16 cellular contexts compared by ENCODE assay signal in the genomic region with DNA sequence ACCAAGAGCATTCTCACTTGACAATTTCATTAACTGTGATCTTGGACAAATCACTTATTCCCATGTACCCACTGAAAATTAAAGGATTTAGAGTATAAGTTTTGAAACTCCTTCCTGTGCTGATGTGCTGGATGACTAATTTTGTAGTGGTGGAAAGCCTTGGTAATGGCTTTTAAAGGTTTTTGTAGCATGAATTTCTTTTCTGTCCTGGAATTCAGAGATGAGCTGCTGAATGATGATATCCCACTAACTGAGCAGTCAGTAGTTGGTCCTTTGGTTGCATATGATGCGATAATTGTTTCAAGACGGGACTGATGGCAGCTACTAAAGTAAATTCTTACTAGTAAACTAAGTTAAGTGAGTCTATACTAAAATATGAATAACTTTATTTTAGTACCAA. TPM values are rescaled to one million over a fixed set of nuclear protein-coding genes. Genes with fewer than 3 reads are reported as not detected.
DNase-seq lines count a peak whose midpoint lies in the region; ATAC-seq lines count a peak whose summit lies in the region.
"Had no signal": no experiment of that assay in that cellular context is flagged by ENCODE, and none has a peak within 500 bp of the region (broad histone marks: within the 10 kb centered on the region; RNA-seq: fewer than 3 reads in every experiment).

No MANE protein-coding gene starts in this region.

- peaks cover 96 to 100% (median 98%) of the 10 kb centered on the region in 11 experiments for H4K20me1 ChIP-seq in BLaER1 treated with 17β-estradiol and CSF1 and Interleukin-3, amounts not matched to agents 10 nM and 100 nM

- H3K9me3 Mint-ChIP-seq in activated T-helper 17 cell treated with anti-CD3 and anti-CD28 coated beads, Interleukin-2, amount 50 U/mL, for 72 hours, result no peaks in the 10 kb centered on the region
- no peaks in the 10 kb centered on the region for H3K9me3 Mint-ChIP-seq in naive thymus-derived CD8-positive, alpha-beta T cell
- H3K9me3 Mint-ChIP-seq: activated naive CD4-positive, alpha-beta T cell treated with anti-CD3 and anti-CD28 coated beads, Interleukin-2, amount 10 ng/mL, durations not matched to agents 7 days and 5 days; IgD-negative memory B cell had no signal

- no peak overlapping the region for H3K27ac ChIP-seq in BLaER1 treated with 17β-estradiol and CSF1 and Interleukin-3, amounts not matched to agents 10 nM and 100 nM
- H3K27ac ChIP-seq: lower lobe of right lung had no signal

- no peaks in the 10 kb centered on the region for H3K27me3 Mint-ChIP-seq in activated T-helper 17 cell treated with anti-CD3 and anti-CD28 coated beads, Interleukin-2, amount 50 U/mL, for 72 hours
- no peaks in the 10 kb centered on the region for H3K27me3 Mint-ChIP-seq in naive thymus-derived CD8-positive, alpha-beta T cell
- H3K27me3 Mint-ChIP-seq: activated naive CD4-positive, alpha-beta T cell treated with anti-CD3 and anti-CD28 coated beads, Interleukin-2, amount 10 ng/mL, durations not matched to agents 7 days and 5 days had no signal

- peaks cover 100% of the 10 kb centered on the region for H3K36me3 Mint-ChIP-seq in activated T-helper 17 cell treated with anti-CD3 and anti-CD28 coated beads, Interleukin-2, amount 50 U/mL, for 72 hours (ENCODE audit: low read depth)
- H3K36me3 Mint-ChIP-seq in naive thymus-derived CD8-positive, alpha-beta T cell, result peaks cover 6 to 95% (median 33%) of the 10 kb centered on the region in 3 donors

- DNase-seq in ELR (ENCODE audit: low read depth), result peak; percentile 52
- DNase-seq in naive thymus-derived CD8-positive, alpha-beta T cell, result no peak
- no peak for DNase-seq in GM19238 (ENCODE audit: insufficient read length, low spot score)
- DNase-seq in NCI-H2107 treated with DMSO at 0.1 percent for 48 hours (lab: John Stamatoyannopoulos, UW; ENCODE audit: unreplicated experiment), result no peak
- DNase-seq: activated CD4-positive, alpha-beta T cell treated with anti-CD3 and anti-CD28 coated beads for 48 hours; activated naive CD4-positive, alpha-beta T cell treated with anti-CD3 and anti-CD28 coated beads, Interleukin-2, amount 10 ng/mL, durations not matched to agents 7 days and 5 days; lower lobe of right lung; NCI-H1105 treated with DMSO at 0.1 percent for 48 hours; NCI-H345; SW 1271 had no signal

- POLR2A ChIA-PET in naive thymus-derived CD8-positive, alpha-beta T cell (lab: Charles Lee), result interaction anchor here (0.6 kb wide), 1 partner anchor 8 kb away, joined by 8 read pairs; no protein-coding TSS in a partner anchor

- ATAC-seq in activated T-helper 17 cell treated with anti-CD3 and anti-CD28 coated beads, Interleukin-2, amount 50 U/mL, for 72 hours (replicated peaks), result no peak
- no peak for ATAC-seq in naive thymus-derived CD8-positive, alpha-beta T cell
- ATAC-seq in GM19463 (IDR thresholded peaks at IDR 0.05; ENCODE audit: unreplicated experiment), result no peak
- no peak for ATAC-seq in GM18517 (IDR thresholded peaks at IDR 0.05; ENCODE audit: unreplicated experiment)
- ATAC-seq: esophagus mucosa, lower lobe of right lung had no signal

- H3K9me3 ChIP-seq in BLaER1 treated with 17β-estradiol and CSF1 and Interleukin-3, amounts not matched to agents 10 nM and 100 nM (replicated peaks in 1 of 11), result no peaks in the 10 kb centered on the region
- H3K9me3 ChIP-seq: lower lobe of right lung had no signal

- H3K4me2 ChIP-seq in BLaER1 treated with 17β-estradiol and CSF1 and Interleukin-3, amounts not matched to agents 10 nM and 100 nM, result peak overlapping the region in 6 of 11 experiments; percentile 1 to 95 (median 24); a peak in 4 of 22 replicates

- peak overlapping the region; percentile 100 for H3K27ac Mint-ChIP-seq in activated T-helper 17 cell treated with anti-CD3 and anti-CD28 coated beads, Interleukin-2, amount 50 U/mL, for 72 hours
- H3K27ac Mint-ChIP-seq in naive thymus-derived CD8-positive, alpha-beta T cell, result peak overlapping the region in 8 of 10 donors; percentile 3 to 84 (median 64)

- H3K4me3 ChIP-seq in BLaER1 treated with 17β-estradiol and CSF1 and Interleukin-3, amounts not matched to agents 10 nM and 100 nM, result no peak overlapping the region
- H3K4me3 ChIP-seq: lower lobe of right lung had no signal

- H3K9ac ChIP-seq in BLaER1 treated with 17β-estradiol and CSF1 and Interleukin-3, amounts not matched to agents 10 nM and 100 nM, result 0 out of 22 replicates have a peak overlapping the region, but pooled peaks of 1 of the 11 experiments have one; percentile 7

- peaks cover 86 to 97% (median 93%) of the 10 kb centered on the region in 11 experiments for H3K36me3 ChIP-seq in BLaER1 treated with 17β-estradiol and CSF1 and Interleukin-3, amounts not matched to agents 10 nM and 100 nM

- H3K4me1 Mint-ChIP-seq in activated T-helper 17 cell treated with anti-CD3 and anti-CD28 coated beads, Interleukin-2, amount 50 U/mL, for 72 hours, result peaks cover 45% of the 10 kb centered on the region
- H3K4me1 Mint-ChIP-seq in naive thymus-derived CD8-positive, alpha-beta T cell, result peaks cover 28 to 88% (median 81%) of the 10 kb centered on the region in 4 donors

- H3K4me3 Mint-ChIP-seq in activated T-helper 17 cell treated with anti-CD3 and anti-CD28 coated beads, Interleukin-2, amount 50 U/mL, for 72 hours, result peak overlapping the region; percentile 97
- peak overlapping the region in 8 of 10 donors; percentile 2 to 73 (median 38) for H3K4me3 Mint-ChIP-seq in naive thymus-derived CD8-positive, alpha-beta T cell
- H3K4me3 Mint-ChIP-seq: activated naive CD4-positive, alpha-beta T cell treated with anti-CD3 and anti-CD28 coated beads, Interleukin-2, amount 10 ng/mL, durations not matched to agents 7 days and 5 days had no signal

- peaks cover 28 to 63% (median 38%) of the 10 kb centered on the region in 10 experiments for H3K4me1 ChIP-seq in BLaER1 treated with 17β-estradiol and CSF1 and Interleukin-3, amounts not matched to agents 10 nM and 100 nM

- no peaks in the 10 kb centered on the region for H3K27me3 ChIP-seq in BLaER1 treated with 17β-estradiol and CSF1 and Interleukin-3, amounts not matched to agents 10 nM and 100 nM

RNA-seq across cellular contexts. Expression of a gene that starts 5.2 kb away (rescaled TPM):
- total RNA-seq in activated T-helper 17 cell treated with anti-CD3 and anti-CD28 coated beads, Interleukin-2, amount 50 U/mL, for 72 hours, result 1,000 to 10,000 TPM; 1,253 to 1,604 TPM
- 1,000 to 10,000 TPM; 1,607 to 1,641 TPM for total RNA-seq in naive thymus-derived CD8-positive, alpha-beta T cell
- polyA plus RNA-seq in naive thymus-derived CD8-positive, alpha-beta T cell, result 1,000 to 10,000 TPM; 3,250 to 3,560 (median 3,276) TPM

RNA-seq across cellular contexts. Expression of a gene that starts 52.2 kb away (rescaled TPM):
- 10 to 100 TPM in 1 of 2 donors, 1 to 10 TPM in 1; 7.7 to 31.8 TPM for total RNA-seq in activated T-helper 17 cell treated with anti-CD3 and anti-CD28 coated beads, Interleukin-2, amount 50 U/mL, for 72 hours
- total RNA-seq in naive thymus-derived CD8-positive, alpha-beta T cell, result 1 to 10 TPM; 1.8 TPM
- under 1 TPM; 0.18 to 0.99 (median 0.33) TPM for polyA plus RNA-seq in naive thymus-derived CD8-positive, alpha-beta T cell
